20 cellular contexts compared by ENCODE assay signal in genomic region chr9:121685146-121685794, GRCh38.
"Had no signal": no experiment of that assay in that cellular context is flagged by ENCODE, and none has a peak within 500 bp of the region (broad histone marks: within the 10 kb centered on the region; RNA-seq: fewer than 3 reads in every experiment).

No MANE protein-coding gene starts in this region.

- H3K9me3 ChIP-seq: MG63, SJSA1 had no signal

- H3K36me3 ChIP-seq: MG63, SJSA1 had no signal

- H3K27me3 ChIP-seq: MG63, SJSA1 had no signal

- H3K4me1 ChIP-seq: SJSA1 had no signal

- H3K27ac ChIP-seq: SJSA1, SK-N-MC had no signal

- H3K4me3 ChIP-seq: MG63, SJSA1, SK-N-MC had no signal

- DNase-seq: Karpas-422, KG1, MG63, NCI-H1092, NCI-H1105 treated with DMSO at 0.1 percent for 48 hours, NCI-H1417 treated with DMSO at 0.1 percent for 48 hours, NCI-H146, NCI-H1694 treated with DMSO at 0.1 percent for 48 hours, NCI-H1930, NCI-H2107, NCI-H2171, NCI-H226, NCI-H446, NCI-H510A, NCI-H524 treated with DMSO at 0.1 percent for 48 hours, NCI-H774, RPMI8226, SIG-M5 had no signal
